Comparison of ENCODE assay signal across 1 cellular context in the genomic region with DNA sequence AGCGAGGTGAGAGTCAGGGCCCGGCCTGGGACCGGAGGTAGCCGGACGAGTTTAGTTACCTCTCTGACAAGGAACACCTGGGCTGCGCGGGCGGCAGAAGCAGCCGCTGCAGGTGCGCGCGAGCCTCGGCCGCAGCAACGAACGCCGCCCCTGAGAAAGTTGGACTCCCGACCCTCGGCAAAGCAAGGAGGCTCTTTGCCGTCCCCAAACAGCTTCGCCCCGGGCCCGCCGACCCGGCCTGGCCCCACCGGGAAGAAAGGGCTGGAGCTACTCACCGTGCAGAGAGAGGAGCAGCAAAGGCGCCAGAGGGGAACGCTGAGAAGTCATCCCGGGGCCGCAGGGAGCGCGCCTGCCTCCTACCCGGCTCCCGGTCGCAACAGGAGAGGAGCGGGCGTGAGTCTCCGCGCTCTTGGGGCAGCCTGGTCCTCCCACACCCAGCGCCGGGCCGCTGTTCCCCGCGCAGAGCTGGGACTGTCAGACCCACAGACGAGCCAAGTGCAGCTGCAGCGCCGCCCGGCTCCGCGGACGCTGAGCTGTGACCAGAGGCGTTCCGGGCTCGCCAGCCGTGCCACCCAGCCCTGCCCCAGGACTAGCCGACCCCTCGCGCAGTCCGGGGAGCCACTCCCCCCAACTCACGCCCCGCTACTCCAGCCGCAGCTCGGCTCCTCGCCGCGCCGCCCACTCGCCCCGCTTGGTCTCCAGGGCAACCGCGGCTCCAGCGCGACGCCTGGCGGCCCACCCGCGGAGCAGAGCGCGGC.
TF ChIP-seq lines count a peak whose summit lies in the region.

A gene with protein sequence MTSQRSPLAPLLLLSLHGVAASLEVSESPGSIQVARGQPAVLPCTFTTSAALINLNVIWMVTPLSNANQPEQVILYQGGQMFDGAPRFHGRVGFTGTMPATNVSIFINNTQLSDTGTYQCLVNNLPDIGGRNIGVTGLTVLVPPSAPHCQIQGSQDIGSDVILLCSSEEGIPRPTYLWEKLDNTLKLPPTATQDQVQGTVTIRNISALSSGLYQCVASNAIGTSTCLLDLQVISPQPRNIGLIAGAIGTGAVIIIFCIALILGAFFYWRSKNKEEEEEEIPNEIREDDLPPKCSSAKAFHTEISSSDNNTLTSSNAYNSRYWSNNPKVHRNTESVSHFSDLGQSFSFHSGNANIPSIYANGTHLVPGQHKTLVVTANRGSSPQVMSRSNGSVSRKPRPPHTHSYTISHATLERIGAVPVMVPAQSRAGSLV (minus strand): TSS at position 591 of the 758 bp plus-strand sequence. CDS start 264 bp downstream, at position 327.

TF ChIP-seq in SK-N-SH treated with all-trans-retinoic acid at 6 μM for 48 hours, 23 proteins besides CTCF, POLR2A, EP300 and RAD21 (continued from another document):
- no peak for TF ChIP-seq OSR1 (CRISPR knock-in tag; IDR thresholded peaks at IDR 0.05)
- no peak for TF ChIP-seq ESRRG (CRISPR knock-in tag; IDR thresholded peaks at IDR 0.05)
- TF ChIP-seq ZFP30 (CRISPR knock-in tag; IDR thresholded peaks at IDR 0.05): no peak
- TF ChIP-seq TCF4 (CRISPR knock-in tag; IDR thresholded peaks at IDR 0.05; ENCODE audit: borderline replicate concordance): no peak
- TF ChIP-seq, protein P1, sequence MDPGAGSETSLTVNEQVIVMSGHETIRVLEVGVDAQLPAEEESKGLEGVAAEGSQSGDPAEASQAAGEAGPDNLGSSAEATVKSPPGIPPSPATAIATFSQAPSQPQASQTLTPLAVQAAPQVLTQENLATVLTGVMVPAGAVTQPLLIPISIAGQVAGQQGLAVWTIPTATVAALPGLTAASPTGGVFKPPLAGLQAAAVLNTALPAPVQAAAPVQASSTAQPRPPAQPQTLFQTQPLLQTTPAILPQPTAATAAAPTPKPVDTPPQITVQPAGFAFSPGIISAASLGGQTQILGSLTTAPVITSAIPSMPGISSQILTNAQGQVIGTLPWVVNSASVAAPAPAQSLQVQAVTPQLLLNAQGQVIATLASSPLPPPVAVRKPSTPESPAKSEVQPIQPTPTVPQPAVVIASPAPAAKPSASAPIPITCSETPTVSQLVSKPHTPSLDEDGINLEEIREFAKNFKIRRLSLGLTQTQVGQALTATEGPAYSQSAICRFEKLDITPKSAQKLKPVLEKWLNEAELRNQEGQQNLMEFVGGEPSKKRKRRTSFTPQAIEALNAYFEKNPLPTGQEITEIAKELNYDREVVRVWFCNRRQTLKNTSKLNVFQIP (CRISPR knock-in tag; IDR thresholded peaks at IDR 0.05; ENCODE audit: borderline replicate concordance, low read depth): no peak
- TF ChIP-seq ZNF8 (CRISPR knock-in tag; IDR thresholded peaks at IDR 0.05): no peak
- TF ChIP-seq ZNF565 (CRISPR knock-in tag; conservative IDR thresholded peaks at IDR 0.05; ENCODE audit: low read depth): no peak
- TF ChIP-seq BACH2 (CRISPR knock-in tag; IDR thresholded peaks at IDR 0.05; ENCODE audit: borderline replicate concordance): no peak
- TF ChIP-seq TOX (CRISPR knock-in tag; IDR thresholded peaks at IDR 0.05; ENCODE audit: borderline replicate concordance): no peak
- no peak for TF ChIP-seq ZNF70 (CRISPR knock-in tag; IDR thresholded peaks at IDR 0.05)
